1 cellular context compared by ENCODE assay signal in the genomic region with DNA sequence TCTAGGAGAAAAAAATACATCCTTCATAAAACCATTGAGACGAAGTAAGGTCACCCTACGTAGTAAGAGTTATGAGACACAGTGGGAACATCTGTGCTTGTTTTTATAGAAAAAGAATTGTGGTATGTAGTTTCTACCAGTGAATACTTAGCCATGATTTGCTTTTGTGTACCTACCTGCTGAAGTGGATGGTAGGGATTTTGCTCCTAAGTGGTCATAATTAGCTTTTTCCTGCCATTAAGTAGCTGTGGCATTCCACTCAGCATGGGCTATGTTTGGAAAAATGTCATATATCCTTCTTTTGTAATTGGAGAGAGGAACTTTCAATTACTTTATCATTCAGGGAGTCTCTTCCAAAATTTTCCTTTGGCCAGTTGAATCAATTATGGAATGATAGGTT.
TF ChIP-seq lines count a peak whose summit lies in the region.

No MANE protein-coding gene starts in this region.

TF ChIP-seq in SK-N-SH, 30 proteins besides CTCF, POLR2A, EP300 and RAD21 (continued from another document):
- TF ChIP-seq, protein P1, sequence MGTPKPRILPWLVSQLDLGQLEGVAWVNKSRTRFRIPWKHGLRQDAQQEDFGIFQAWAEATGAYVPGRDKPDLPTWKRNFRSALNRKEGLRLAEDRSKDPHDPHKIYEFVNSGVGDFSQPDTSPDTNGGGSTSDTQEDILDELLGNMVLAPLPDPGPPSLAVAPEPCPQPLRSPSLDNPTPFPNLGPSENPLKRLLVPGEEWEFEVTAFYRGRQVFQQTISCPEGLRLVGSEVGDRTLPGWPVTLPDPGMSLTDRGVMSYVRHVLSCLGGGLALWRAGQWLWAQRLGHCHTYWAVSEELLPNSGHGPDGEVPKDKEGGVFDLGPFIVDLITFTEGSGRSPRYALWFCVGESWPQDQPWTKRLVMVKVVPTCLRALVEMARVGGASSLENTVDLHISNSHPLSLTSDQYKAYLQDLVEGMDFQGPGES (IDR thresholded peaks at IDR 0.05; ENCODE audit: low read depth, low read length): no peak
- TF ChIP-seq, protein P2, sequence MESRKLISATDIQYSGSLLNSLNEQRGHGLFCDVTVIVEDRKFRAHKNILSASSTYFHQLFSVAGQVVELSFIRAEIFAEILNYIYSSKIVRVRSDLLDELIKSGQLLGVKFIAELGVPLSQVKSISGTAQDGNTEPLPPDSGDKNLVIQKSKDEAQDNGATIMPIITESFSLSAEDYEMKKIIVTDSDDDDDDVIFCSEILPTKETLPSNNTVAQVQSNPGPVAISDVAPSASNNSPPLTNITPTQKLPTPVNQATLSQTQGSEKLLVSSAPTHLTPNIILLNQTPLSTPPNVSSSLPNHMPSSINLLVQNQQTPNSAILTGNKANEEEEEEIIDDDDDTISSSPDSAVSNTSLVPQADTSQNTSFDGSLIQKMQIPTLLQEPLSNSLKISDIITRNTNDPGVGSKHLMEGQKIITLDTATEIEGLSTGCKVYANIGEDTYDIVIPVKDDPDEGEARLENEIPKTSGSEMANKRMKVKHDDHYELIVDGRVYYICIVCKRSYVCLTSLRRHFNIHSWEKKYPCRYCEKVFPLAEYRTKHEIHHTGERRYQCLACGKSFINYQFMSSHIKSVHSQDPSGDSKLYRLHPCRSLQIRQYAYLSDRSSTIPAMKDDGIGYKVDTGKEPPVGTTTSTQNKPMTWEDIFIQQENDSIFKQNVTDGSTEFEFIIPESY (IDR thresholded peaks at IDR 0.05; ENCODE audit: borderline replicate concordance, low read depth): no peak
- no peak for TF ChIP-seq FOXJ3 (CRISPR knock-in tag; IDR thresholded peaks at IDR 0.05)
- no peak for TF ChIP-seq GATA2 (CRISPR knock-in tag; IDR thresholded peaks at IDR 0.05)
- TF ChIP-seq, protein P3, sequence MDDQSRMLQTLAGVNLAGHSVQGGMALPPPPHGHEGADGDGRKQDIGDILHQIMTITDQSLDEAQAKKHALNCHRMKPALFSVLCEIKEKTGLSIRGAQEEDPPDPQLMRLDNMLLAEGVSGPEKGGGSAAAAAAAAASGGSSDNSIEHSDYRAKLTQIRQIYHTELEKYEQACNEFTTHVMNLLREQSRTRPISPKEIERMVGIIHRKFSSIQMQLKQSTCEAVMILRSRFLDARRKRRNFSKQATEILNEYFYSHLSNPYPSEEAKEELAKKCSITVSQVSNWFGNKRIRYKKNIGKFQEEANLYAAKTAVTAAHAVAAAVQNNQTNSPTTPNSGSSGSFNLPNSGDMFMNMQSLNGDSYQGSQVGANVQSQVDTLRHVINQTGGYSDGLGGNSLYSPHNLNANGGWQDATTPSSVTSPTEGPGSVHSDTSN (IDR thresholded peaks at IDR 0.05): no peak
- TF ChIP-seq, protein P4, sequence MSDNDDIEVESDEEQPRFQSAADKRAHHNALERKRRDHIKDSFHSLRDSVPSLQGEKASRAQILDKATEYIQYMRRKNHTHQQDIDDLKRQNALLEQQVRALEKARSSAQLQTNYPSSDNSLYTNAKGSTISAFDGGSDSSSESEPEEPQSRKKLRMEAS (IDR thresholded peaks at IDR 0.05; ENCODE audit: low read depth): no peak
- no peak for TF ChIP-seq POLR2AphosphoS5 (IDR thresholded peaks at IDR 0.05; ENCODE audit: low read depth, low read length)
- no peak for TF ChIP-seq RFX5 (IDR thresholded peaks at IDR 0.05; ENCODE audit: low read length)
- no peak for TF ChIP-seq MEF2A (IDR thresholded peaks at IDR 0.05; ENCODE audit: borderline replicate concordance, low read depth)
TF ChIP-seq in SK-N-SH: peak in this region for 0.
